Comparison of ENCODE assay signal across 33 cellular contexts in the genomic region with DNA sequence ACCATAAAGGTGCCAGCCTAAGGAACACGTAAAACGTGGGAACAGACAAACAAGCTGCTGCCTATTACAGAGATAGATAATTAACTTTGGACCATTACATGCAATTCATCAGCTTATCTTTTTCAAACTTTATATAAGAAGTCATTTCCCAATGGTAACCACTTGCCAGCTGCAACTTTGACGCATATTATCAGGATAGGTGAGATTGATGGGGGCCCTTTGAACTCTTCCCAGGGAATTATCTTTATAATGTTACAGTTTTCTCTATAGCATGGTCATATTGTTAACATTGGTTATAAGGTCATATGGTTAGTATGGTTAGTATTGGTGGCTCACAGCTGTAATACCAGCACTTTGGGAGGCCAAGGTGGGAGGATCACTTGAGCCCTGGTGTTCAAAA.
DNase-seq lines count a peak whose midpoint lies in the region; ATAC-seq, FAIRE-seq and TF ChIP-seq lines count a peak whose summit lies in the region.
"Had no signal": no experiment of that assay in that cellular context is flagged by ENCODE, and none has a peak within 500 bp of the region (broad histone marks: within the 10 kb centered on the region; RNA-seq: fewer than 3 reads in every experiment).

No MANE protein-coding gene starts in this region.

- DNase-seq in left colon (no peak), mucosa of descending colon (peak in 1 of 3 donors; percentile 45), small intestine (peak; percentile 89), SK-N-DZ (ENCODE audit: low spot score) (no peak), lower lobe of right lung (no peak), GM19240 (ENCODE audit: insufficient read length, low spot score) (no peak)
- DNase-seq: 8988T; ACHN; AML-193; BE2C; C1 segment of cervical spinal cord; Caco-2; Calu3; CD4-positive, alpha-beta memory T cell; CD4-positive, alpha-beta T cell; CD4-positive, CD25-positive, alpha-beta regulatory T cell; CD8-positive, alpha-beta memory T cell; CD8-positive, alpha-beta T cell; COR-L47; DMS 273 treated with DMSO at 0.1 percent for 48 hours; DMS153; DMS53; DMS79; DMS79 treated with DMSO at 0.1 percent for 48 hours; DND-41; EL had no signal

- TF ChIP-seq CTCF in mucosa of descending colon (IDR thresholded peaks at IDR 0.05) (no peak), lower lobe of right lung (IDR thresholded peaks at IDR 0.05) (no peak)

- H3K4me3 ChIP-seq in mucosa of descending colon, result no peak overlapping the region
- no peak overlapping the region for H3K4me3 ChIP-seq in small intestine (ENCODE audit: low read depth in 1 of 2, low read length in 2 of 2)
- H3K4me3 ChIP-seq in lower lobe of right lung, result no peak overlapping the region
- H3K4me3 ChIP-seq: A549; BLaER1; BLaER1 treated with 17β-estradiol and CSF1 and Interleukin-3, amounts not matched to agents 10 nM and 100 nM had no signal

- H3K36me3 ChIP-seq in mucosa of descending colon (ENCODE audit: low read depth) (no peaks in the 10 kb centered on the region), small intestine (ENCODE audit: control insufficient read depth in 2 of 2, insufficient read depth in 2 of 2, low read length in 2 of 2) (no peaks in the 10 kb centered on the region), lower lobe of right lung (no peaks in the 10 kb centered on the region)
- H3K36me3 ChIP-seq: BE2C, BLaER1 had no signal

- 22 to 65% (median 36%) methylated on average over 3 of the region's 3 CpGs for WGBS in small intestine, 3 donors

- intact Hi-C loops in left colon (cut with DNase I, micrococcal nuclease), result no loop called here
- intact Hi-C loops in mucosa of descending colon (cut with DNase I, micrococcal nuclease), result no loop called here
- intact Hi-C loops in lower lobe of right lung (cut with DNase I), result no loop called here

- FAIRE-seq in small intestine (lab: Jason Lieb, UNC), result no peak
- FAIRE-seq: A204.1, A549, D721Med had no signal

- H3K4me1 ChIP-seq in mucosa of descending colon (ENCODE audit: low read depth) (peaks cover 8% of the 10 kb centered on the region), small intestine (ENCODE audit: control insufficient read depth in 2 of 2, insufficient read depth in 1 of 2, low read depth in 1 of 2, low read length in 1 of 2) (peaks cover 0 to 3% of the 10 kb centered on the region in 2 donors), lower lobe of right lung (peaks cover 8% of the 10 kb centered on the region)
- H3K4me1 ChIP-seq: BE2C, BLaER1 had no signal

- H3K27me3 ChIP-seq in small intestine (ENCODE audit: control insufficient read depth in 2 of 2, insufficient read depth in 2 of 2, low read length in 2 of 2), result no peaks in the 10 kb centered on the region
- no peaks in the 10 kb centered on the region for H3K27me3 ChIP-seq in lower lobe of right lung (ENCODE audit: low read depth)
- H3K27me3 ChIP-seq: BE2C; BLaER1; BLaER1 treated with 17β-estradiol and CSF1 and Interleukin-3, amounts not matched to agents 10 nM and 100 nM had no signal

- H3K27ac ChIP-seq in small intestine (ENCODE audit: low read depth in 1 of 2, low read length in 1 of 2) (no peak overlapping the region), lower lobe of right lung (no peak overlapping the region)
- H3K27ac ChIP-seq: 22Rv1; A549; BLaER1; BLaER1 treated with 17β-estradiol and CSF1 and Interleukin-3, amounts not matched to agents 10 nM and 100 nM; C4-2B had no signal

- H3K9me3 ChIP-seq in mucosa of descending colon (no peaks in the 10 kb centered on the region), small intestine (ENCODE audit: control insufficient read depth, low read depth) (no peaks in the 10 kb centered on the region), lower lobe of right lung (no peaks in the 10 kb centered on the region)
- H3K9me3 ChIP-seq: A549; BE2C; BLaER1; BLaER1 treated with 17β-estradiol and CSF1 and Interleukin-3, amounts not matched to agents 10 nM and 100 nM; Caco-2 had no signal

- ATAC-seq in left colon (peak; percentile 86), mucosa of descending colon (peak; percentile 82), lower lobe of right lung (no peak)
- ATAC-seq: A549; CD8-positive, alpha-beta T cell had no signal

Comparison
In these comparisons a context has a peak if more than half of its experiments do, and no peak if none do; other contexts are left out.
1. ATAC-seq: peak in left colon (single experiment) and mucosa of descending colon (single experiment); none in lower lobe of right lung (0 of 2).